ENCODE assay signal across 8 cellular contexts in genomic region chr12:28190321-28191017, GRCh38. TPM values are rescaled to one million over a fixed set of nuclear protein-coding genes. Genes with fewer than 3 reads are reported as not detected.
A peak's percentile ranks its signal among the peaks of the same experiment; 100 is the strongest.
DNase-seq lines count a peak whose midpoint lies in the region; ATAC-seq lines count a peak whose summit lies in the region.

TSS of gene CCDC91 (plus strand) at chr12:28190456. CDS start at chr12:28257216, 66,760 bp downstream.

- DNase-seq in NCI-H146 (lab: John Stamatoyannopoulos, UW) (peak; percentile 75), T-helper 2 cell (peak; percentile 81 to 94 (median 91)), right cardiac atrium (peak; percentile 88 to 95 (median 94)), aorta (peak; percentile 92 to 95)

- H3K27me3 ChIP-seq in right cardiac atrium (ENCODE audit: control insufficient read depth, insufficient read depth) = no peaks in the 10 kb centered on the region
- H3K27me3 ChIP-seq in rectal smooth muscle tissue (ENCODE audit: control insufficient read depth, insufficient read depth, low read length) = no peaks in the 10 kb centered on the region
- H3K27me3 ChIP-seq in aorta (ENCODE audit: control insufficient read depth in 1 of 2, insufficient read depth in 2 of 2, low read length in 1 of 2) = no peaks in the 10 kb centered on the region

- peak within 1 kb of the TSS; percentile 98 for H3K9ac ChIP-seq in rectal smooth muscle tissue (ENCODE audit: low read length)

- H3K27ac ChIP-seq in angular gyrus (ENCODE audit: low read depth, low read length) (peak within 1 kb of the TSS; percentile 96), right cardiac atrium (ENCODE audit: low read length) (peak within 1 kb of the TSS; percentile 82), rectal smooth muscle tissue (ENCODE audit: low read depth, low read length) (peak within 1 kb of the TSS; percentile 100), aorta (ENCODE audit: low read depth in 1 of 2, low read length in 2 of 2) (peak within 1 kb of the TSS; percentile 78 to 92)

- ATAC-seq in GM18498 (IDR thresholded peaks at IDR 0.05; ENCODE audit: unreplicated experiment) (peak; percentile 92), HG02840 (IDR thresholded peaks at IDR 0.05; ENCODE audit: low FRiP score, unreplicated experiment) (peak; percentile 92), right cardiac atrium (peak; percentile 95 to 96), aorta (ENCODE audit: low FRiP score) (peak; percentile 95)

- intact Hi-C loops in right cardiac atrium (cut with DNase I) = no loop called here
- intact Hi-C loops in aorta (cut with DNase I) = loop anchor here in 1 of 2 donors (5.0 kb wide), 1 partner anchor 223 kb away; no protein-coding TSS in a partner anchor

- H3K36me3 ChIP-seq in rectal smooth muscle tissue (ENCODE audit: control insufficient read depth, insufficient read depth, low read length) (no peaks in the 10 kb centered on the region), aorta (ENCODE audit: control insufficient read depth in 1 of 2, insufficient read depth in 2 of 2, low read length in 1 of 2) (no peaks in the 10 kb centered on the region)

- H3K4me3 ChIP-seq in right cardiac atrium (ENCODE audit: low read length) (peak within 1 kb of the TSS; percentile 81), rectal smooth muscle tissue (ENCODE audit: low read length) (peak within 1 kb of the TSS; percentile 90), aorta (ENCODE audit: low read length in 2 of 2) (peak within 1 kb of the TSS; percentile 65 to 85)

- H3K9me3 ChIP-seq in right cardiac atrium (ENCODE audit: control insufficient read depth, low read length) (no peaks in the 10 kb centered on the region), aorta (ENCODE audit: control insufficient read depth, low read length) (no peaks in the 10 kb centered on the region)

- H3K4me1 ChIP-seq in right cardiac atrium (ENCODE audit: control insufficient read depth, insufficient read depth, low read length) (no peaks in the 10 kb centered on the region), rectal smooth muscle tissue (ENCODE audit: control insufficient read depth, insufficient read depth, low read length) (peaks cover 14% of the 10 kb centered on the region), aorta (ENCODE audit: control insufficient read depth in 1 of 2, insufficient read depth in 2 of 2, low read length in 2 of 2) (peaks cover 0 to 3% of the 10 kb centered on the region in 2 donors)

- under 1% methylated on average over 72 of the region's 72 CpGs for WGBS in right cardiac atrium
- 0% methylated on average over 72 of the region's 72 CpGs for WGBS in aorta, 2 donors

RNA-seq across cellular contexts. Expression of gene CCDC91, which starts in this region (rescaled TPM):
- 10 to 100 TPM; 41.3 to 50.3 (median 45.5) TPM for total RNA-seq in right cardiac atrium
- 26.8 TPM for polyA plus RNA-seq in right cardiac atrium
- total RNA-seq in aorta = 10 to 100 TPM; 27.5 to 30.1 TPM
- 10 to 100 TPM; 19.8 to 29.9 TPM for polyA plus RNA-seq in aorta

Comparison
In these comparisons a context has a peak if more than half of its experiments do, and no peak if none do; other contexts are left out.
1. Peak in every context shown above with its lines: DNase-seq, ATAC-seq, H3K4me3 ChIP-seq and H3K27ac ChIP-seq.